In the genomic region with DNA sequence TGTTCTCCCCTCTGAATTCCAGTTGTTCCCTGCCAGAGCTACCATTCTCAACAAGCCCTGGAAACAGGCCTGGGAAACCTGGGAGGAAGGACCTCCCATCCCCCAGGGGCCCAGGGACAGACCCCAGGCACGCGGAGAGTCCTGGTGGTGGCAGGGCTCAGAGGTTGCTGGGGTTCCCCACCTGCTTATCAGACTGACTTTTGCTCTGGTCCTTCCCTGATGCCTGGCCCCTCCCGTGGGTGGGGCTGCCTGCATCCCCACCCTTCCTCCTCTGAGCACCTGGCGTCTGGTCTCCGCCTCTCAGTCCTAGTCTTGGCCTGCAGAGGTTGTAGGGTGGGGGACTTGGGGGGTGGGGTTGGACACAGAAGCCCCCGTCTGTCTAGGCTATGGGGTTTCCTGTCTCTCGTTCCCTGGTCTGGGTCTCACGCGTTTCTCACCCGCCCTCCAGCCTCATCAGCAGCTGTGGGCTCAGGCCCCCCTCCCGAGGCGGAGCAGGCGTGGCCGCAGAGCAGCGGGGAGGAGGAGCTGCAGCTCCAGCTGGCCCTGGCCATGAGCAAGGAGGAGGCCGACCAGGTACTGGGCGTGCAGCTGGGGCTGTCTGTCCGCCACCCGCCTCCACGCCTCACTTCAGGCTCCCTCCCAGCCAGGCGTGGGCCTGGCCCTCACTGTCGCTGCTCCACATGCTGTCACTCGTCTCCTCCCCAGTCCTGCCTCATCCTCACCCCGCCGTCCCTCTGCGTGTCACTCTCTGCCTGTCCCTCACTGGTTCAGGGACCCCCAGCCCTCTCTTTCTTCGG, we compare ENCODE assay signal across 9 cellular contexts. TPM values are rescaled to one million over a fixed set of nuclear protein-coding genes. Genes with fewer than 3 reads are reported as not detected.
DNase-seq lines count a peak whose midpoint lies in the region; ATAC-seq and TF ChIP-seq lines count a peak whose summit lies in the region.
"Had no signal": no experiment of that assay in that cellular context is flagged by ENCODE, and none has a peak within 500 bp of the region (broad histone marks: within the 10 kb centered on the region; RNA-seq: fewer than 3 reads in every experiment).

No MANE protein-coding gene starts in this region.

- intact Hi-C loops in left cardiac atrium (cut with DNase I) (no loop called here), heart right ventricle (cut with DNase I) (no loop called here), upper lobe of right lung (cut with DNase I) (no loop called here), esophagus squamous epithelium (cut with DNase I) (no loop called here)

- H3K4me3 ChIP-seq in heart right ventricle (no peak overlapping the region), upper lobe of right lung (no peak overlapping the region), esophagus squamous epithelium (no peak overlapping the region)

- no peak for TF ChIP-seq POLR2A in esophagus squamous epithelium (IDR thresholded peaks at IDR 0.05)

- ATAC-seq in left cardiac atrium (no peak), heart right ventricle (no peak), upper lobe of right lung (no peak)

- TF ChIP-seq CTCF in heart right ventricle (IDR thresholded peaks at IDR 0.05) (no peak), upper lobe of right lung (IDR thresholded peaks at IDR 0.05) (no peak), esophagus squamous epithelium (IDR thresholded peaks at IDR 0.05) (no peak)

- H3K27me3 ChIP-seq in heart right ventricle (no peaks in the 10 kb centered on the region), upper lobe of right lung (no peaks in the 10 kb centered on the region), esophagus squamous epithelium (no peaks in the 10 kb centered on the region)

- H3K27ac ChIP-seq in heart right ventricle: no peak overlapping the region
- no peak overlapping the region for H3K27ac ChIP-seq in upper lobe of right lung
- H3K27ac ChIP-seq in esophagus squamous epithelium: no peak overlapping the region

- H3K36me3 ChIP-seq in heart right ventricle (peaks cover 0 to 99% (median 54%) of the 10 kb centered on the region in 9 donors), upper lobe of right lung (peaks cover 82% of the 10 kb centered on the region), esophagus squamous epithelium (peaks cover 66 to 100% (median 66%) of the 10 kb centered on the region in 3 donors)

- 71 to 72% methylated on average over 27 of the region's 27 CpGs for WGBS in heart right ventricle, 2 donors
- 73% methylated on average over 5 to 19 of the region's 27 CpGs for WGBS in esophagus squamous epithelium, 2 donors

- H3K9me3 ChIP-seq in heart right ventricle (no peaks in the 10 kb centered on the region), upper lobe of right lung (no peaks in the 10 kb centered on the region), esophagus squamous epithelium (no peaks in the 10 kb centered on the region)

- DNase-seq in left cardiac atrium (peak; percentile 18), heart right ventricle (no peak), SW480 (ENCODE audit: low spot score) (peak; percentile 68), middle frontal gyrus (ENCODE audit: extremely low spot score, low spot score) (peak; percentile 12), upper lobe of right lung (peak; percentile 63), GM03348 (ENCODE audit: low spot score) (no peak), esophagus squamous epithelium (lab: John Stamatoyannopoulos, UW) (no peak), GM19240 (ENCODE audit: insufficient read length, low spot score) (no peak)
- DNase-seq: MM.1S had no signal

- H3K4me1 ChIP-seq in heart right ventricle (peaks cover 0 to 26% (median 0%) of the 10 kb centered on the region in 9 donors), upper lobe of right lung (peaks cover 7% of the 10 kb centered on the region), esophagus squamous epithelium (peaks cover 0 to 28% (median 0%) of the 10 kb centered on the region in 3 donors)

RNA-seq across cellular contexts. Expression of gene EPN1, which starts 13.6 kb away (rescaled TPM):
- total RNA-seq in left cardiac atrium: 100 to 1,000 TPM; 148 to 165 TPM
- total RNA-seq in heart right ventricle: 100 to 1,000 TPM; 127 to 305 (median 140) TPM
- 100 to 1,000 TPM; 134 to 140 TPM for polyA plus RNA-seq in heart right ventricle
- total RNA-seq in upper lobe of right lung: 117 TPM
- total RNA-seq in esophagus squamous epithelium: 100 to 1,000 TPM in 1 of 4 donors, 10 to 100 TPM in 3; 52.1 to 168 (median 77.4) TPM

RNA-seq across cellular contexts. Expression of gene U2AF2, which starts 33.8 kb away (rescaled TPM):
- total RNA-seq in left cardiac atrium (10 to 100 TPM; 82.4 to 87.5 TPM), heart right ventricle (100 to 1,000 TPM in 1 of 10 donors, 10 to 100 TPM in 9; 64.1 to 100 (median 72.9) TPM), upper lobe of right lung (142 TPM), esophagus squamous epithelium (100 to 1,000 TPM in 2 of 4 donors, 10 to 100 TPM in 2; 85.0 to 112 (median 99.7) TPM)
- polyA plus RNA-seq in heart right ventricle: 10 to 100 TPM; 75.5 to 90.2 TPM

RNA-seq across cellular contexts. Expression of gene CCDC106, which starts 40.6 kb away (rescaled TPM):
- total RNA-seq in left cardiac atrium (10 to 100 TPM; 17.4 to 19.4 TPM), heart right ventricle (10 to 100 TPM; 12.1 to 20.0 (median 13.3) TPM), upper lobe of right lung (11.1 TPM), esophagus squamous epithelium (1 to 10 TPM; 2.4 to 7.2 (median 4.6) TPM)
- 10 to 100 TPM; 15.3 to 29.6 TPM for polyA plus RNA-seq in heart right ventricle

RNA-seq across cellular contexts. Expression of gene ZNF581, which starts 45.2 kb away (rescaled TPM):
- total RNA-seq in left cardiac atrium: 1 to 10 TPM; 8.4 to 8.6 TPM
- 10 to 100 TPM in 1 of 10 donors, 1 to 10 TPM in 9; 4.0 to 15.6 (median 6.5) TPM for total RNA-seq in heart right ventricle
- polyA plus RNA-seq in heart right ventricle: 10 to 100 TPM in 1 of 2 donors, 1 to 10 TPM in 1; 5.6 to 10.8 TPM
- 16.4 TPM for total RNA-seq in upper lobe of right lung
- 10 to 100 TPM; 11.8 to 20.2 (median 14.0) TPM for total RNA-seq in esophagus squamous epithelium

RNA-seq across cellular contexts. Expression of gene ZNF580, which starts 47.8 kb away (rescaled TPM):
- total RNA-seq in left cardiac atrium (10 to 100 TPM; 17.7 to 27.7 TPM), heart right ventricle (10 to 100 TPM; 16.6 to 24.9 (median 21.1) TPM), upper lobe of right lung (30.7 TPM), esophagus squamous epithelium (10 to 100 TPM in 3 of 4 donors, 1 to 10 TPM in 1; 8.8 to 19.1 (median 12.9) TPM)
- 10 to 100 TPM; 16.5 to 29.9 TPM for polyA plus RNA-seq in heart right ventricle

Comparison
In these comparisons a context has a peak if more than half of its experiments do, and no peak if none do; other contexts are left out.
1. DNase-seq: peak in left cardiac atrium (single experiment), SW480 (single experiment), middle frontal gyrus (single experiment) and upper lobe of right lung (single experiment); none in heart right ventricle (0 of 2), GM03348 (single experiment), esophagus squamous epithelium (single experiment) and GM19240 (single experiment).